Comparison of ENCODE assay signal across 21 cellular contexts in genomic region chr10:16991011-16991410, GRCh38.
"Had no signal": no experiment of that assay in that cellular context is flagged by ENCODE, and none has a peak within 500 bp of the region (broad histone marks: within the 10 kb centered on the region; RNA-seq: fewer than 3 reads in every experiment).

No MANE protein-coding gene starts in this region.

- H3K4me3 Mint-ChIP-seq: IgD-negative memory B cell had no signal

- H3K27me3 ChIP-seq: SJCRH30 had no signal

- H3K9me3 ChIP-seq: SJCRH30 had no signal

- H3K27ac ChIP-seq: SJCRH30, SK-N-MC had no signal

- H3K4me3 ChIP-seq: SJCRH30, SK-N-MC had no signal

- DNase-seq: KBM-7, MV-4-11, NCI-H1092, NCI-H1105 treated with DMSO at 0.1 percent for 48 hours, NCI-H1417 treated with DMSO at 0.1 percent for 48 hours, NCI-H146, NCI-H1694 treated with DMSO at 0.1 percent for 48 hours, NCI-H1930, NCI-H2081, NCI-H2171, NCI-H226, NCI-H446, NCI-H510A, NCI-H524 treated with DMSO at 0.1 percent for 48 hours, NCI-H69, NCI-H774, SHP77 treated with DMSO at 0.1 percent for 48 hours, SJCRH30 had no signal

- H3K27ac Mint-ChIP-seq: IgD-negative memory B cell had no signal

- ATAC-seq: Right ventricle myocardium inferior had no signal

- H3K36me3 ChIP-seq: SJCRH30 had no signal
